In genomic region chr4:26583865-26584652, GRCh38 we compare ENCODE assay signal across 8 cellular contexts. TPM values are rescaled to one million over a fixed set of nuclear protein-coding genes. Genes with fewer than 3 reads are reported as not detected.
DNase-seq lines count a peak whose midpoint lies in the region; ATAC-seq and TF ChIP-seq lines count a peak whose summit lies in the region.

Gene TBC1D19, plus strand, starts transcription at chr4:26584084. Its CDS starts 110 bp downstream, at chr4:26584194.

- no peak within 1 kb of the TSS for H2AK5ac ChIP-seq in trophoblast cell (ENCODE audit: low read length)

- TF ChIP-seq EP300 in tibial nerve (IDR thresholded peaks at IDR 0.05), result peak in 1 of 2 donors; percentile 81

- H2BK5ac ChIP-seq in trophoblast cell (ENCODE audit: low read depth, low read length, poor library complexity), result no peak within 1 kb of the TSS

- peak within 1 kb of the TSS; percentile 77 for H4K8ac ChIP-seq in trophoblast cell (ENCODE audit: low read depth, low read length)

- peaks cover 2% of the 10 kb centered on the region for H3K79me2 ChIP-seq in trophoblast cell (ENCODE audit: control insufficient read depth, insufficient read depth, low read length, poor library complexity)

- peak within 1 kb of the TSS; percentile 64 for H3K9ac ChIP-seq in trophoblast cell (ENCODE audit: low read length)

- no peak within 1 kb of the TSS for H3K4ac ChIP-seq in trophoblast cell (ENCODE audit: low read depth, low read length)

- H2BK12ac ChIP-seq in trophoblast cell (ENCODE audit: low read length), result no peak within 1 kb of the TSS

- no peaks in the 10 kb centered on the region for H3K27me3 ChIP-seq in cardiac muscle cell
- H3K27me3 ChIP-seq in trophoblast cell (ENCODE audit: insufficient read depth, low read length), result no peaks in the 10 kb centered on the region
- no peaks in the 10 kb centered on the region for H3K27me3 ChIP-seq in tibial nerve

- DNase-seq in GM12865 (ENCODE audit: low read depth) (peak; percentile 94), NCI-H1105 treated with DMSO at 0.1 percent for 48 hours (lab: John Stamatoyannopoulos, UW) (peak; percentile 72), SKM-1 treated with dmso at 0.1 percent for 144 hours (lab: John Stamatoyannopoulos, UW; ENCODE audit: unreplicated experiment) (peak; percentile 88), cardiac muscle cell (ENCODE audit: low read depth in 1 of 2, low spot score in 1 of 2) (peak; percentile 91 to 93), trophoblast cell (peak; percentile 80 to 87), tibial nerve (ENCODE audit: low spot score in 2 of 2) (peak; percentile 64 to 75)
- peak; percentile 71 for DNase-seq in activated naive CD8-positive, alpha-beta T cell treated with anti-CD3 and anti-CD28 coated beads, Interleukin-2, amount 50 U/mL, for 16 hours (ENCODE audit: low read depth, low spot score)

- H3K14ac ChIP-seq in trophoblast cell (ENCODE audit: low read length), result peak within 1 kb of the TSS; percentile 51

- peak within 1 kb of the TSS; percentile 80 for H2AFZ ChIP-seq in trophoblast cell (ENCODE audit: insufficient read depth, low read length, poor library complexity)

- H2BK120ac ChIP-seq in trophoblast cell (ENCODE audit: insufficient read depth, low read length, poor library complexity), result no peak within 1 kb of the TSS

- H3K9me3 ChIP-seq in cardiac muscle cell (ENCODE audit: low read depth), result no peaks in the 10 kb centered on the region
- H3K9me3 ChIP-seq in trophoblast cell (ENCODE audit: insufficient read depth, low read depth, low read length), result no peaks in the 10 kb centered on the region
- H3K9me3 ChIP-seq in tibial nerve, result no peaks in the 10 kb centered on the region

- H3K18ac ChIP-seq in trophoblast cell (ENCODE audit: low read length), result no peak within 1 kb of the TSS

- H4K91ac ChIP-seq in trophoblast cell (ENCODE audit: low read depth, low read length), result no peak within 1 kb of the TSS

- peak; percentile 100 for ATAC-seq in HG02678 (IDR thresholded peaks at IDR 0.05; ENCODE audit: unreplicated experiment)

- H4K12ac ChIP-seq in trophoblast cell (ENCODE audit: low read depth, low read length), result peak within 1 kb of the TSS; percentile 78

- peak in 1 of 2 donors; percentile 42 for TF ChIP-seq POLR2A in tibial nerve (IDR thresholded peaks at IDR 0.05)

- no peak for TF ChIP-seq CTCF in GM12865 (IDR thresholded peaks at IDR 0.05; ENCODE audit: insufficient read depth, low read depth, low read length, missing control alignments)
- TF ChIP-seq CTCF in cardiac muscle cell (IDR thresholded peaks at IDR 0.05; ENCODE audit: low read depth, low read length), result no peak
- TF ChIP-seq CTCF in tibial nerve (IDR thresholded peaks at IDR 0.05), result peak in 1 of 5 experiments; percentile 38

- H3K79me1 ChIP-seq in trophoblast cell (ENCODE audit: low read length), result peaks cover 4% of the 10 kb centered on the region

- WGBS in trophoblast cell (ENCODE audit: extremely low coverage, insufficient coverage, insufficient read length), result no CpG with 5 or more reads among the region's 39 CpGs
- 0 to 1% methylated on average over 28 to 31 of the region's 39 CpGs for WGBS in tibial nerve, 2 donors

- H3K36me3 ChIP-seq in cardiac muscle cell (no peaks in the 10 kb centered on the region), trophoblast cell (ENCODE audit: control insufficient read depth in 1 of 2, insufficient read depth in 2 of 2, low read length in 2 of 2) (no peaks in the 10 kb centered on the region), tibial nerve (no peaks in the 10 kb centered on the region)

- H3K4me3 ChIP-seq in GM12865 (ENCODE audit: low read depth, low read length) (peak within 1 kb of the TSS; percentile 77), cardiac muscle cell (peak within 1 kb of the TSS; percentile 93), trophoblast cell (ENCODE audit: low read depth, low read length) (peak within 1 kb of the TSS; percentile 91), tibial nerve (peak within 1 kb of the TSS; percentile 60 to 87 (median 77))

- no peak within 1 kb of the TSS for H3K23ac ChIP-seq in trophoblast cell (ENCODE audit: low read length)

- H3K27ac ChIP-seq in cardiac muscle cell (peak within 1 kb of the TSS; percentile 41), trophoblast cell (ENCODE audit: low read depth, low read length) (no peak within 1 kb of the TSS), tibial nerve (peak within 1 kb of the TSS; percentile 19 to 91 (median 76))

- H3K4me1 ChIP-seq in cardiac muscle cell (ENCODE audit: low read depth) (no peaks in the 10 kb centered on the region), trophoblast cell (ENCODE audit: control insufficient read depth in 1 of 2, insufficient read depth in 2 of 2, low read length in 2 of 2) (peaks cover 2% of the 10 kb centered on the region in 2 experiments), tibial nerve (peaks cover 0 to 20% (median 9%) of the 10 kb centered on the region in 4 donors)

- peak within 1 kb of the TSS; percentile 57 for H3K4me2 ChIP-seq in trophoblast cell (ENCODE audit: low read length)

RNA-seq across cellular contexts. Expression of gene TBC1D19, which starts in this region (rescaled TPM):
- total RNA-seq in cardiac muscle cell, result 10.2 and 17.3 TPM in 2 replicates
- polyA plus RNA-seq in cardiac muscle cell, result 10.9 and 12.2 TPM in 2 replicates
- 3.0 and 3.1 TPM in 2 replicates for polyA plus RNA-seq in trophoblast cell (2013)
- total RNA-seq in tibial nerve, result 10 to 100 TPM; 19.8 to 23.4 (median 20.7) TPM
